Comparison of ENCODE assay signal across 21 cellular contexts in genomic region chr5:56647109-56647863, GRCh38.
"Had no signal": no experiment of that assay in that cellular context is flagged by ENCODE, and none has a peak within 500 bp of the region (broad histone marks: within the 10 kb centered on the region; RNA-seq: fewer than 3 reads in every experiment).

No MANE protein-coding gene starts in this region.

- DNase-seq: activated CD4-positive, alpha-beta T cell treated with anti-CD3 and anti-CD28 coated beads, Interleukin-2, amount 10 ng/mL, durations not matched to agents 24 days and 14 days; activated CD8-positive, alpha-beta T cell treated with anti-CD3 and anti-CD28 coated beads, Interleukin-2, amount 10 ng/mL, durations not matched to agents 7 days and 5 days; activated effector memory CD4-positive, alpha-beta T cell treated with anti-CD3 and anti-CD28 coated beads, Interleukin-2, amount 50 U/mL, for 16 hours; activated T-cell treated with anti-CD3 and anti-CD28 coated beads, Interleukin-2, amount 50 U/mL, for 4 hours; erythroblast; foreskin melanocyte; glutamatergic neuron; hypothalamus; islet precursor cell; psoas muscle; right cardiac atrium; stimulated activated naive CD8-positive, alpha-beta T cell treated with anti-CD3 and anti-CD28 coated beads, Interleukin-15, amount 100 ng/mL, for 72 hours; T-helper 9 cell; upper lobe of left lung had no signal

- H3K27ac Mint-ChIP-seq: activated CD4-positive, alpha-beta T cell treated with anti-CD3 and anti-CD28 coated beads, Interleukin-2, amount 10 ng/mL, durations not matched to agents 24 days and 14 days; activated CD8-positive, alpha-beta T cell treated with anti-CD3 and anti-CD28 coated beads, Interleukin-2, amount 10 ng/mL, durations not matched to agents 7 days and 5 days; activated naive CD4-positive, alpha-beta T cell treated with anti-CD3 and anti-CD28 coated beads, Interleukin-2, amount 50 U/mL, for 24 hours had no signal

- H3K27ac ChIP-seq: ascending aorta, coronary artery, psoas muscle, skin epidermis, suprapubic skin, upper lobe of left lung had no signal

- ATAC-seq: activated CD8-positive, alpha-beta T cell treated with anti-CD3 and anti-CD28 coated beads, Interleukin-2, amount 10 ng/mL, durations not matched to agents 7 days and 5 days; left lobe of liver; psoas muscle; stimulated activated naive CD8-positive, alpha-beta T cell treated with anti-CD3 and anti-CD28 coated beads, Interleukin-15, amount 100 ng/mL, for 72 hours had no signal

- H3K4me1 ChIP-seq: ascending aorta, psoas muscle had no signal

- H3K27me3 ChIP-seq: ascending aorta, suprapubic skin, upper lobe of left lung had no signal

- H3K4me3 ChIP-seq: ascending aorta, coronary artery, psoas muscle, skin epidermis, suprapubic skin, upper lobe of left lung had no signal

- H3K4me3 Mint-ChIP-seq: activated CD4-positive, alpha-beta T cell treated with anti-CD3 and anti-CD28 coated beads, Interleukin-2, amount 10 ng/mL, durations not matched to agents 24 days and 14 days; activated CD8-positive, alpha-beta T cell treated with anti-CD3 and anti-CD28 coated beads, Interleukin-2, amount 10 ng/mL, durations not matched to agents 7 days and 5 days; activated naive CD4-positive, alpha-beta T cell treated with anti-CD3 and anti-CD28 coated beads, Interleukin-2, amount 50 U/mL, for 24 hours; activated T-cell treated with anti-CD3 and anti-CD28 coated beads, Interleukin-2, amount 50 U/mL, for 4 hours; neural crest cell; stimulated activated naive CD8-positive, alpha-beta T cell treated with anti-CD3 and anti-CD28 coated beads, Interleukin-15, amount 100 ng/mL, for 72 hours had no signal

- H3K36me3 Mint-ChIP-seq: activated naive CD4-positive, alpha-beta T cell treated with anti-CD3 and anti-CD28 coated beads, Interleukin-2, amount 50 U/mL, for 24 hours had no signal

- H3K36me3 ChIP-seq: ascending aorta, suprapubic skin, upper lobe of left lung had no signal

- H3K9me3 Mint-ChIP-seq: activated naive CD4-positive, alpha-beta T cell treated with anti-CD3 and anti-CD28 coated beads, Interleukin-2, amount 50 U/mL, for 24 hours; activated T-cell treated with anti-CD3 and anti-CD28 coated beads, Interleukin-2, amount 50 U/mL, for 4 hours; stimulated activated naive CD8-positive, alpha-beta T cell treated with anti-CD3 and anti-CD28 coated beads, Interleukin-15, amount 100 ng/mL, for 72 hours had no signal

- H3K9me3 ChIP-seq: ascending aorta, psoas muscle, suprapubic skin, upper lobe of left lung had no signal

- H3K4me1 Mint-ChIP-seq: stimulated activated naive CD8-positive, alpha-beta T cell treated with anti-CD3 and anti-CD28 coated beads, Interleukin-15, amount 100 ng/mL, for 72 hours had no signal

- H3K27me3 Mint-ChIP-seq: activated naive CD4-positive, alpha-beta T cell treated with anti-CD3 and anti-CD28 coated beads, Interleukin-2, amount 50 U/mL, for 24 hours; stimulated activated naive CD8-positive, alpha-beta T cell treated with anti-CD3 and anti-CD28 coated beads, Interleukin-15, amount 100 ng/mL, for 72 hours had no signal
